Comparison of ENCODE assay signal across 8 cellular contexts in genomic region chr17:59893617-59894100, GRCh38. TPM values are rescaled to one million over a fixed set of nuclear protein-coding genes. Genes with fewer than 3 reads are reported as not detected.
DNase-seq lines count a peak whose midpoint lies in the region; ATAC-seq and TF ChIP-seq lines count a peak whose summit lies in the region.

No MANE protein-coding gene starts in this region.

- H3K27ac ChIP-seq in lower lobe of right lung (peak overlapping the region; percentile 95), upper lobe of left lung (peak overlapping the region; percentile 92 to 95 (median 94))

- H3K4me1 ChIP-seq in lower lobe of right lung (peaks cover 32% of the 10 kb centered on the region), upper lobe of left lung (peaks cover 21 to 43% (median 30%) of the 10 kb centered on the region in 4 donors)

- 0% methylated on average over 16 of the region's 16 CpGs for WGBS in upper lobe of left lung, 2 donors

- H3K36me3 ChIP-seq in lower lobe of right lung = peaks cover 14% of the 10 kb centered on the region
- H3K36me3 ChIP-seq in upper lobe of left lung = peaks cover 0 to 12% (median 0%) of the 10 kb centered on the region in 4 donors

- TF ChIP-seq CTCF in chondrocyte (IDR thresholded peaks at IDR 0.05) (peak; percentile 43), lower lobe of right lung (IDR thresholded peaks at IDR 0.05) (no peak), upper lobe of left lung (IDR thresholded peaks at IDR 0.05) (no peak)

- in situ Hi-C loops in Caki2 (cut with HindIII; ENCODE audit: low pct_unique_long_range_greater_than_20kb, low sequenced_read_pairs) = no loop called here

- peak overlapping the region; percentile 96 for H3K27ac Mint-ChIP-seq in chondrocyte (ENCODE audit: unreplicated experiment)

- ATAC-seq in GM21576 (IDR thresholded peaks at IDR 0.05; ENCODE audit: unreplicated experiment) (peak; percentile 5), lower lobe of right lung (peak; percentile 6 to 7), upper lobe of left lung (ENCODE audit: low FRiP score in 2 of 2) (peak in 1 of 2 donors; percentile 11), HG02970 (IDR thresholded peaks at IDR 0.05; ENCODE audit: low FRiP score, unreplicated experiment) (no peak), GM18867 (IDR thresholded peaks at IDR 0.05; ENCODE audit: unreplicated experiment) (no peak)

- H3K27me3 Mint-ChIP-seq in chondrocyte (ENCODE audit: low read depth) = no peaks in the 10 kb centered on the region

- H3K9me3 ChIP-seq in lower lobe of right lung (no peaks in the 10 kb centered on the region), upper lobe of left lung (no peaks in the 10 kb centered on the region)

- no peak for TF ChIP-seq POLR2A in upper lobe of left lung (IDR thresholded peaks at IDR 0.05)

- intact Hi-C loops in lower lobe of right lung (cut with DNase I) = no loop called here

- no peaks in the 10 kb centered on the region for H3K27me3 ChIP-seq in lower lobe of right lung (ENCODE audit: low read depth)
- no peaks in the 10 kb centered on the region for H3K27me3 ChIP-seq in upper lobe of left lung

- peak overlapping the region; percentile 96 for H3K4me3 Mint-ChIP-seq in chondrocyte (ENCODE audit: unreplicated experiment)

- H3K4me3 ChIP-seq in lower lobe of right lung (peak overlapping the region; percentile 98), upper lobe of left lung (peak overlapping the region; percentile 77 to 98 (median 92))

- DNase-seq in Caki2 (ENCODE audit: low read depth) (peak; percentile 43), OCI-M1 (lab: John Stamatoyannopoulos, UW) (peak; percentile 51), chondrocyte (ENCODE audit: low spot score) (no peak), lower lobe of right lung (no peak), upper lobe of left lung (peak in 1 of 2 donors; percentile 31)

- TF ChIP-seq EP300 in upper lobe of left lung (IDR thresholded peaks at IDR 0.05) = no peak

- H3K9me3 Mint-ChIP-seq in chondrocyte (ENCODE audit: low read depth) = no peaks in the 10 kb centered on the region

- peaks cover 39% of the 10 kb centered on the region for H3K4me1 Mint-ChIP-seq in chondrocyte (ENCODE audit: low read depth)

- H3K36me3 Mint-ChIP-seq in chondrocyte (ENCODE audit: low read depth) = no peaks in the 10 kb centered on the region

RNA-seq across cellular contexts. Expression of gene RPS6KB1, which starts 0.7 kb away (rescaled TPM):
- 4.2 and 18.9 TPM in 2 replicates for total RNA-seq in Caki2 (2014; rRNA removed; shearing (Covaris generic); ENCODE audit: low replicate concordance)
- total RNA-seq in chondrocyte (29.0 to 36.9 TPM (median 29.6 TPM) in 3 replicates), lower lobe of right lung (29.0 TPM), upper lobe of left lung (10 to 100 TPM; 13.1 to 60.8 (median 30.3) TPM)

RNA-seq across cellular contexts. Expression of gene TUBD1, which starts 0.9 kb away (rescaled TPM):
- total RNA-seq in Caki2 (2014; rRNA removed; shearing (Covaris generic); ENCODE audit: low replicate concordance) = 18.1 and 34.0 TPM in 2 replicates
- total RNA-seq in chondrocyte (6.0 to 10.5 TPM (median 6.0 TPM) in 3 replicates), lower lobe of right lung (14.7 TPM), upper lobe of left lung (10 to 100 TPM in 1 of 6 donors, 1 to 10 TPM in 5; 3.1 to 52.4 (median 7.6) TPM)

Comparison
In these comparisons a context has a peak if more than half of its experiments do, and no peak if none do; other contexts are left out.
1. DNase-seq: peak in Caki2 (single experiment) and OCI-M1 (single experiment); none in chondrocyte (single experiment) and lower lobe of right lung (single experiment).
2. ATAC-seq: peak in GM21576 (single experiment) and lower lobe of right lung (2 of 2); none in HG02970 (single experiment) and GM18867 (single experiment).